1 cellular context compared by ENCODE assay signal in genomic region chr16:66830422-66831404, GRCh38.
A peak's percentile ranks its signal among the peaks of the same experiment; 100 is the strongest.
TF ChIP-seq lines count a peak whose summit lies in the region.

NAE1 (minus strand) TSS chr16:66830976; CDS start chr16:66830899, 77 bp downstream.

TF ChIP-seq in HepG2, 621 proteins besides CTCF, POLR2A, EP300 and RAD21 (continued from another document and continues in another):
- no peak for TF ChIP-seq TRAFD1 (CRISPR knock-in tag; IDR thresholded peaks at IDR 0.05; ENCODE audit: borderline replicate concordance)
- TF ChIP-seq HOXA9 (CRISPR knock-in tag; IDR thresholded peaks at IDR 0.05; ENCODE audit: borderline replicate concordance): no peak
- TF ChIP-seq BORCS8-MEF2B (CRISPR knock-in tag; IDR thresholded peaks at IDR 0.05): peak; percentile 88
- peak; percentile 95 for TF ChIP-seq ZNF503 (CRISPR knock-in tag; IDR thresholded peaks at IDR 0.05)
- peak; percentile 81; the same call in 1 of the 2 replicates for TF ChIP-seq ZNF276 (CRISPR knock-in tag; IDR thresholded peaks at IDR 0.05; ENCODE audit: low read depth)
- no peak for TF ChIP-seq RELA (CRISPR knock-in tag; IDR thresholded peaks at IDR 0.05)
- TF ChIP-seq FOXP4 (CRISPR knock-in tag; IDR thresholded peaks at IDR 0.05): 0 out of 2 replicates have a peak, but pooled peaks have one; percentile 45
- no peak for TF ChIP-seq SOX6 (IDR thresholded peaks at IDR 0.05)
- peak; percentile 60; the same call in 1 of the 2 replicates for TF ChIP-seq SOX6 (CRISPR knock-in tag; IDR thresholded peaks at IDR 0.05)
- TF ChIP-seq ZNF556 (CRISPR knock-in tag; IDR thresholded peaks at IDR 0.05; ENCODE audit: borderline replicate concordance): peak; percentile 57; the same call in 1 of the 2 replicates
- peak; percentile 52; the same call in 1 of the 2 replicates for TF ChIP-seq ZC3H13 (CRISPR knock-in tag; IDR thresholded peaks at IDR 0.05)
- no peak for TF ChIP-seq ZSCAN30 (CRISPR knock-in tag; IDR thresholded peaks at IDR 0.05)
- peak; percentile 100 for TF ChIP-seq ZFX (CRISPR knock-in tag; IDR thresholded peaks at IDR 0.05; ENCODE audit: low read depth)
- peak; percentile 23; the same call in 1 of the 2 replicates for TF ChIP-seq ZNF292 (CRISPR knock-in tag; IDR thresholded peaks at IDR 0.05; ENCODE audit: borderline replicate concordance, low read depth)
- TF ChIP-seq CHD2 (IDR thresholded peaks at IDR 0.05; ENCODE audit: low read depth, low read length): no peak
- TF ChIP-seq NR2F6 (IDR thresholded peaks at IDR 0.05): no peak
- TF ChIP-seq NR2F6 (CRISPR knock-in tag; IDR thresholded peaks at IDR 0.05): peak; percentile 45; the same call in 1 of the 2 replicates
- peak; percentile 68 for TF ChIP-seq ZSCAN29 (CRISPR knock-in tag; conservative IDR thresholded peaks at IDR 0.05)
- peak; percentile 96 for TF ChIP-seq ZNF513 (CRISPR knock-in tag; conservative IDR thresholded peaks at IDR 0.05)
- peak; percentile 98; the same call in 1 of the 2 replicates for TF ChIP-seq E2F2 (CRISPR knock-in tag; IDR thresholded peaks at IDR 0.05; ENCODE audit: borderline replicate concordance)
- no peak for TF ChIP-seq JUN (CRISPR knock-in tag; IDR thresholded peaks at IDR 0.05)
- TF ChIP-seq ZNF737 (CRISPR knock-in tag; IDR thresholded peaks at IDR 0.05; ENCODE audit: borderline replicate concordance): no peak; the same call in 1 of the 2 replicates
- no peak for TF ChIP-seq EHMT2 (IDR thresholded peaks at IDR 0.05; ENCODE audit: borderline replicate concordance, low read depth, low read length)
- no peak for TF ChIP-seq TRIM24 (CRISPR knock-in tag; IDR thresholded peaks at IDR 0.05)
- TF ChIP-seq ZNF143 (CRISPR knock-in tag; IDR thresholded peaks at IDR 0.05): peak; percentile 69
- peak; percentile 83 for TF ChIP-seq KLF13 (CRISPR knock-in tag; IDR thresholded peaks at IDR 0.05)
- TF ChIP-seq NPAS2 (CRISPR knock-in tag; IDR thresholded peaks at IDR 0.05; ENCODE audit: borderline replicate concordance): no peak
- TF ChIP-seq ZNF570 (CRISPR knock-in tag; IDR thresholded peaks at IDR 0.05; ENCODE audit: borderline replicate concordance): 0 out of 2 replicates have a peak, but pooled peaks have one; percentile 69
- TF ChIP-seq PLSCR1 (CRISPR knock-in tag; IDR thresholded peaks at IDR 0.05; ENCODE audit: borderline replicate concordance): no peak
- peak; percentile 64; the same call in 1 of the 2 replicates for TF ChIP-seq ETV6 (CRISPR knock-in tag; conservative IDR thresholded peaks at IDR 0.05)
- TF ChIP-seq NCOR1 (IDR thresholded peaks at IDR 0.05; ENCODE audit: borderline replicate concordance, low read length): no peak
- TF ChIP-seq MIER2 (CRISPR knock-in tag; IDR thresholded peaks at IDR 0.05): peak; percentile 45; the same call in 1 of the 2 replicates
- no peak; the same call in 1 of the 2 replicates for TF ChIP-seq ELF1 (CRISPR knock-in tag; IDR thresholded peaks at IDR 0.05)
- no peak for TF ChIP-seq HMGXB3 (CRISPR knock-in tag; IDR thresholded peaks at IDR 0.05; ENCODE audit: borderline replicate concordance)
- peak; percentile 85; the same call in 1 of the 2 replicates for TF ChIP-seq TMF1 (CRISPR knock-in tag; IDR thresholded peaks at IDR 0.05; ENCODE audit: low read depth)
- TF ChIP-seq HMGA1 (CRISPR knock-in tag; conservative IDR thresholded peaks at IDR 0.05): no peak
- TF ChIP-seq ZMAT5 (CRISPR knock-in tag; IDR thresholded peaks at IDR 0.05; ENCODE audit: borderline replicate concordance, low read depth): no peak
- peak; percentile 22; the same call in 1 of the 2 replicates for TF ChIP-seq FOXA3 (CRISPR knock-in tag; IDR thresholded peaks at IDR 0.05)
- TF ChIP-seq GLI4 (CRISPR knock-in tag; IDR thresholded peaks at IDR 0.05; ENCODE audit: borderline replicate concordance): peak; percentile 91
- TF ChIP-seq STAT6 (CRISPR knock-in tag; IDR thresholded peaks at IDR 0.05; ENCODE audit: borderline replicate concordance): peak; percentile 55; the same call in 1 of the 2 replicates
- no peak for TF ChIP-seq NFE2L2 (IDR thresholded peaks at IDR 0.05; ENCODE audit: low read length)
- no peak for TF ChIP-seq NONO (IDR thresholded peaks at IDR 0.05)
- TF ChIP-seq NONO (CRISPR knock-in tag; conservative IDR thresholded peaks at IDR 0.05): peak; percentile 94
- no peak for TF ChIP-seq TCF7 (IDR thresholded peaks at IDR 0.05; ENCODE audit: low read depth)
